ENCODE assay signal across 8 cellular contexts in the genomic region with DNA sequence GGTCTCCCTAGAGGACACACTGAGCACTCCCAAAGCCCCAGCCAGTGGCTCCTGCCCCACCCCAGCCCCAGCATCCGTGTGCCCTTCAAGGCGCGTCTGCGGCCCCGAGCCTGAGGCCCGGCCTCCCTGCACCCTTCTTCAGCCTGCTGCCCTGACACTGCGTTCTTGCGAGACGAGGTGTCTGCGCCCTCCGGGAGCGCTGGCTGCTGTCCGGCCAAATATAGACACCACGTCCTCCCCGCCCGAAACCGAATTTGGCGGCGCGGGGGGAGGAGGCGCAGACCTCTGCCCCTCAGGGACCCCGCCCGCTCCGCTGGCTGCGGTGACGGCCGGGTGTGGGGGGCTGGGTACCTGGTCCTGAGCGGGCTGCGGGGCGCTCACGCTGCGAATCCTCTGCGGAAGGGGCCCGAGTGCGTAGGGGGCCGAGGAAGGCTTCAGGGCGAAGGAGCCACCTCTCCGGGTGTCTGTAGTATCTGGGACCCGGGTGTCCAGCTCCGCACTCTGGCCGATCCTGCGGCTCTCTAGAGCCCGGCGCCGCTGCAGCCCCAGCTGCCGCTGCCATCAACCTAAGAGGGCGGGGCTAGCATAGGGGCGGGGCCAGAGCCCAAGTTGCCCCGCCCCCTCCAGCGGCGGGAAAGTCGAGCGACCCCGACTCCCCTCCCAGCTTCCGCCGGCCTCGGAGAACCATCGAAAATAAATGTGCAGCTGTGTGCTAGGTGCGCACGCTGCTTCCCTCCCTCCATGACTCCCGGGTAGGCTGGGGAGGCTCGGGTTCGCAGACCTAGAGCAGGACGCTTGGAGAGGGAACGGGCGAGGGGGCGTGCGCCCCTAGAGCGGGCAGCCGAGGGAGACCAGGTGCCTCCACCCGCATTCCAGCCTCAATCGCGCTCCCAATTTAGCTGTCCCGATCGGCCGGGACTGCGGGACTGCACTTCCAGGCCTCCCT. TPM values are rescaled to one million over a fixed set of nuclear protein-coding genes. Genes with fewer than 3 reads are reported as not detected.
A peak's percentile ranks its signal among the peaks of the same experiment; 100 is the strongest.
DNase-seq lines count a peak whose midpoint lies in the region; ATAC-seq and TF ChIP-seq lines count a peak whose summit lies in the region.

A gene (minus strand): TSS at position 576 of the 946 bp plus-strand sequence. CDS start 1,491 bp downstream, outside the sequence.

- 2 to 3% methylated on average over 68 to 77 of the region's 77 CpGs for WGBS in lung, 2 donors

- H3K27ac ChIP-seq in BLaER1, result peak within 1 kb of the TSS; percentile 65
- H3K27ac ChIP-seq in lung (ENCODE audit: low read depth in 1 of 2, low read length in 1 of 2), result peak within 1 kb of the TSS; percentile 16 to 93

- H3K4me2 ChIP-seq in BLaER1, result peak within 1 kb of the TSS; percentile 99

- H3K36me3 ChIP-seq in BLaER1, result peaks cover 18% of the 10 kb centered on the region
- peaks cover 0 to 3% of the 10 kb centered on the region in 2 donors for H3K36me3 ChIP-seq in lung (ENCODE audit: control insufficient read depth in 2 of 2, insufficient read depth in 2 of 2, low read length in 2 of 2)

- peak within 1 kb of the TSS; percentile 82 for H3K9ac ChIP-seq in BLaER1

- peaks cover 16% of the 10 kb centered on the region; the same call in 1 of the 2 replicates for H4K20me1 ChIP-seq in BLaER1

- H3K9me3 ChIP-seq in BLaER1 (no peaks in the 10 kb centered on the region), lung (ENCODE audit: control insufficient read depth in 2 of 2, insufficient read depth in 1 of 2, low read length in 1 of 2) (peaks cover 0 to 3% of the 10 kb centered on the region in 2 donors)

- peak; percentile 21 for DNase-seq in NCI-H1105 (lab: John Stamatoyannopoulos, UW)
- peak; percentile 64 for DNase-seq in activated CD4-positive, alpha-beta T cell treated with anti-CD3 and anti-CD28 coated beads, Interleukin-2, amount 50 U/mL, for 1 hour
- DNase-seq in effector CD8-positive, alpha-beta T cell (lab: John Stamatoyannopoulos, UW), result peak; percentile 71
- DNase-seq in lung (ENCODE audit: low spot score), result no peak
- peak; percentile 54 for DNase-seq in stimulated activated CD8-positive, alpha-beta memory T cell treated with anti-CD3 and anti-CD28 coated beads, Interleukin-4, amount 100 ng/mL, for 24 hours (ENCODE audit: low read depth)
- DNase-seq in 8988T, result no peak

- ATAC-seq in GM19463 (IDR thresholded peaks at IDR 0.05; ENCODE audit: unreplicated experiment) (peak; percentile 65), lung (ENCODE audit: insufficient read depth, low FRiP score) (peak; percentile 60)

- H3K27me3 ChIP-seq in BLaER1, result peaks cover under 1% of the 10 kb centered on the region; the same call in 1 of the 2 replicates
- no peaks in the 10 kb centered on the region for H3K27me3 ChIP-seq in lung (ENCODE audit: control insufficient read depth, insufficient read depth)

- peaks cover 70% of the 10 kb centered on the region for H3K4me1 ChIP-seq in BLaER1
- H3K4me1 ChIP-seq in lung (ENCODE audit: control insufficient read depth in 2 of 2, insufficient read depth in 2 of 2, low read length in 2 of 2), result peaks cover 0 to 13% of the 10 kb centered on the region in 2 donors

- H3K4me3 ChIP-seq in BLaER1 (peak within 1 kb of the TSS; percentile 82), lung (peak within 1 kb of the TSS; percentile 44)

- no peak for TF ChIP-seq CTCF in lung (IDR thresholded peaks at IDR 0.05; ENCODE audit: control extremely low read depth, extremely low read depth)

RNA-seq across cellular contexts. Expression of the gene that starts here (rescaled TPM):
- 1 to 10 TPM; 1.7 to 8.4 TPM for total RNA-seq in lung
- 10 to 100 TPM in 1 of 2 donors, 1 to 10 TPM in 1; 3.3 to 14.4 TPM for polyA plus RNA-seq in lung

Comparison
In these comparisons a context has a peak if more than half of its experiments do, and no peak if none do; other contexts are left out.
1. DNase-seq: peak in NCI-H1105 (single experiment), activated CD4-positive, alpha-beta T cell treated with anti-CD3 and anti-CD28 coated beads, Interleukin-2, amount 50 U/mL, for 1 hour (single experiment), effector CD8-positive, alpha-beta T cell (single experiment) and stimulated activated CD8-positive, alpha-beta memory T cell treated with anti-CD3 and anti-CD28 coated beads, Interleukin-4, amount 100 ng/mL, for 24 hours (single experiment); none in lung (single experiment) and 8988T (single experiment).